ENCODE assay signal across 9 cellular contexts in the genomic region with DNA sequence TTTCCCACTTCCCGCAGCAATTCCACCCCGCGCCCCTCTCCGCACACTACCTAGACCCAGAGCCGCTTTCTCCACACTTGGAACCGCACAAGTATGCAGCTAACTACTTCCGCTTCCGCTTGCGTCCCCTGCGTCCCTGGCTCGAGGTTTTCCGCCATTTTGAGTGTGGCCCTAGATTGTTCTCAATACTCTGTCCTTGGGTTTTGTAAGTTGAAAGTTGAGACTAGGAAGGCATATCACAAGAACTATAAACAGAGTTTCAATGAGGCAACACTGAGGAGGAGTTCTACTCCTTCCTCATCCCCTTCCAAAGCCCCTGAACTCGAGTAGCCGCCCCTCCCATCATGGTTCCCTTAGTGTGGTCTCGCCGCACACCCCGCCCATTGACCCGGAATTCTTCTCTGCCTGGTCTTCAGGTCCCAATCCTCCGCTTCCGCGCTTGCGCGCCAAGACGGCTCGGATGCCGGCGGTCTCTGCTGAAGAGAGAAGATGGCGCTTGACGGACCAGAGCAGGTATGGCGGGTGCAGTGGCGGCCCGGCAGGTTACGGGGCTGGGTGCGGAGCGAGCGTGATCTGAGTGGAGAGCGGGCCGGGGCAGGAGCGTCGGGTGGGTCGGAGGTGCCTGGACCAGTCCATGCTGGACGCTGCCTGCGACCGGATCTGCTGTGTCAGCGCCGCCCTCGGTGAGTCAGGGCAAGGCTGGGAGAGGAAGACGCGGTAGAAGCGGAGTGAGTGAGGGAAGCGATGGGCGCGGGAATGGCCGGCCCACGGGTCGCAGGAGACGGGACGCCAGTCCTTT. TPM values are rescaled to one million over a fixed set of nuclear protein-coding genes. Genes with fewer than 3 reads are reported as not detected.
DNase-seq lines count a peak whose midpoint lies in the region; ATAC-seq, FAIRE-seq and TF ChIP-seq lines count a peak whose summit lies in the region.
"Had no signal": no experiment of that assay in that cellular context is flagged by ENCODE, and none has a peak within 500 bp of the region (broad histone marks: within the 10 kb centered on the region; RNA-seq: fewer than 3 reads in every experiment).

A gene with protein sequence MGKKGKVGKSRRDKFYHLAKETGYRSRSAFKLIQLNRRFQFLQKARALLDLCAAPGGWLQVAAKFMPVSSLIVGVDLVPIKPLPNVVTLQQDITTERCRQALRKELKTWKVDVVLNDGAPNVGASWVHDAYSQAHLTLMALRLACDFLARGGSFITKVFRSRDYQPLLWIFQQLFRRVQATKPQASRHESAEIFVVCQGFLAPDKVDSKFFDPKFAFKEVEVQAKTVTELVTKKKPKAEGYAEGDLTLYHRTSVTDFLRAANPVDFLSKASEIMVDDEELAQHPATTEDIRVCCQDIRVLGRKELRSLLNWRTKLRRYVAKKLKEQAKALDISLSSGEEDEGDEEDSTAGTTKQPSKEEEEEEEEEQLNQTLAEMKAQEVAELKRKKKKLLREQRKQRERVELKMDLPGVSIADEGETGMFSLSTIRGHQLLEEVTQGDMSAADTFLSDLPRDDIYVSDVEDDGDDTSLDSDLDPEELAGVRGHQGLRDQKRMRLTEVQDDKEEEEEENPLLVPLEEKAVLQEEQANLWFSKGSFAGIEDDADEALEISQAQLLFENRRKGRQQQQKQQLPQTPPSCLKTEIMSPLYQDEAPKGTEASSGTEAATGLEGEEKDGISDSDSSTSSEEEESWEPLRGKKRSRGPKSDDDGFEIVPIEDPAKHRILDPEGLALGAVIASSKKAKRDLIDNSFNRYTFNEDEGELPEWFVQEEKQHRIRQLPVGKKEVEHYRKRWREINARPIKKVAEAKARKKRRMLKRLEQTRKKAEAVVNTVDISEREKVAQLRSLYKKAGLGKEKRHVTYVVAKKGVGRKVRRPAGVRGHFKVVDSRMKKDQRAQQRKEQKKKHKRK (minus strand): TSS at position 662 of the 799 bp plus-strand sequence. CDS start 761 bp downstream, outside the sequence.
A gene (plus strand): TSS at position 430 of the 799 bp plus-strand sequence. CDS start 60 bp downstream, at position 490.

- 0% methylated on average over 56 to 58 of the region's 58 CpGs for WGBS in small intestine, 3 donors

- FAIRE-seq in small intestine (lab: Jason Lieb, UNC), result no peak
- FAIRE-seq: colon had no signal

- H3K27me3 ChIP-seq in AG04450 (ENCODE audit: control insufficient read depth, insufficient read depth, low read length), result no peaks in the 10 kb centered on the region
- no peaks in the 10 kb centered on the region for H3K27me3 ChIP-seq in breast epithelium
- no peaks in the 10 kb centered on the region for H3K27me3 ChIP-seq in small intestine (ENCODE audit: control insufficient read depth in 2 of 2, insufficient read depth in 2 of 2, low read length in 2 of 2)

- H3K9me3 ChIP-seq in AG04450 (ENCODE audit: control insufficient read depth, insufficient read depth, low read length), result no peaks in the 10 kb centered on the region; the same call in 1 of the 2 replicates
- no peaks in the 10 kb centered on the region for H3K9me3 ChIP-seq in breast epithelium
- H3K9me3 ChIP-seq in small intestine (ENCODE audit: control insufficient read depth, low read depth), result no peaks in the 10 kb centered on the region

- no peaks in the 10 kb centered on the region for H3K36me3 ChIP-seq in breast epithelium
- H3K36me3 ChIP-seq in small intestine (ENCODE audit: control insufficient read depth in 2 of 2, insufficient read depth in 2 of 2, low read length in 2 of 2), result peaks cover 14 to 23% of the 10 kb centered on the region in 2 donors

- peak within 1 kb of the TSS; percentile 91 for H3K4me3 ChIP-seq in AG04450 (ENCODE audit: low read depth, low read length)
- peak within 1 kb of the TSS; percentile 65 to 96 (median 76) for H3K4me3 ChIP-seq in breast epithelium
- peak within 1 kb of the TSS; percentile 82 to 84 for H3K4me3 ChIP-seq in small intestine (ENCODE audit: low read depth in 1 of 2, low read length in 2 of 2)

- DNase-seq in AG04450 (ENCODE audit: low read depth, low spot score) (peak; percentile 85), NCI-H2196 (lab: John Stamatoyannopoulos, UW; ENCODE audit: unreplicated experiment) (peak; percentile 93), breast epithelium (ENCODE audit: low spot score in 2 of 2) (peak; percentile 93 to 94), iPS-NIHi11 (ENCODE audit: low spot score) (peak; percentile 90), small intestine (peak; percentile 97)

- CTCF ChIA-PET in AG04450 (lab: Charles Lee), result interaction anchor here (0.6 to 2.5 kb wide), 2 partner anchors 8 to 22 kb away, joined by 5 to 11 read pairs; no protein-coding TSS in a partner anchor

- H3K27ac ChIP-seq in AG04450 (ENCODE audit: low read depth, low read length) (peak within 1 kb of the TSS; percentile 83), VCaP (peak within 1 kb of the TSS; percentile 93), breast epithelium (peak within 1 kb of the TSS; percentile 92 to 95), small intestine (ENCODE audit: low read depth in 1 of 2, low read length in 1 of 2) (peak within 1 kb of the TSS; percentile 35 to 86)

- TF ChIP-seq CTCF in AG04450 (IDR thresholded peaks at IDR 0.05; ENCODE audit: low read depth, low read length) (peak; percentile 53), VCaP (conservative IDR thresholded peaks at IDR 0.05) (peak; percentile 66), breast epithelium (IDR thresholded peaks at IDR 0.05) (peak; percentile 49 to 56 (median 54))

- ATAC-seq in GM18870 (IDR thresholded peaks at IDR 0.05; ENCODE audit: unreplicated experiment) (peak; percentile 75), HG03135 (IDR thresholded peaks at IDR 0.05; ENCODE audit: unreplicated experiment) (peak; percentile 85)

- H3K4me1 ChIP-seq in breast epithelium (peaks cover 4 to 22% of the 10 kb centered on the region in 2 donors), small intestine (ENCODE audit: control insufficient read depth in 2 of 2, insufficient read depth in 1 of 2, low read depth in 1 of 2, low read length in 1 of 2) (peaks cover 3 to 5% of the 10 kb centered on the region in 2 donors)

- TF ChIP-seq POLR2A in breast epithelium (IDR thresholded peaks at IDR 0.05), result peak; percentile 70

- POLR2A ChIA-PET in AG04450 (lab: Yijun Ruan, JAX), result interaction anchor here (0.8 to 2.4 kb wide), 9 partner anchors 9 to 501 kb away, joined by 3 to 12 read pairs (median 5); a partner anchor contains a TSS

- intact Hi-C loops in breast epithelium (cut with DNase I; ENCODE audit: low total_unique reads), result no loop called here

RNA-seq across cellular contexts. Expression of the first gene that starts in this region (rescaled TPM):
- polyA plus RNA-seq in AG04450 (2011; rRNA removed) (54.2 and 58.4 TPM in 2 replicates), small intestine (10 to 100 TPM; 13.9 to 23.9 (median 15.4) TPM)
- polyA minus RNA-seq in AG04450 (2011; rRNA and poly(A)+ RNA removed), result 70.5 and 94.3 TPM in 2 replicates
- total RNA-seq in breast epithelium, result 10 to 100 TPM; 55.4 to 78.7 (median 59.1) TPM

RNA-seq across cellular contexts. Expression of the second gene that starts in this region (rescaled TPM):
- polyA plus RNA-seq in AG04450 (2011; rRNA removed) (179 and 220 TPM in 2 replicates), small intestine (100 to 1,000 TPM; 135 to 180 (median 152) TPM)
- 190 and 197 TPM in 2 replicates for polyA minus RNA-seq in AG04450 (2011; rRNA and poly(A)+ RNA removed)
- 100 to 1,000 TPM in 2 of 3 donors, 10 to 100 TPM in 1; 98.3 to 110 (median 104) TPM for total RNA-seq in breast epithelium

Comparison
In these comparisons a context has a peak if more than half of its experiments do, and no peak if none do; other contexts are left out.
1. Peak in every context shown above with its lines: DNase-seq, ATAC-seq, H3K4me3 ChIP-seq and H3K27ac ChIP-seq.